In genomic region chr2:43278683-43279220, GRCh38 we compare ENCODE assay signal across 16 cellular contexts. TPM values are rescaled to one million over a fixed set of nuclear protein-coding genes. Genes with fewer than 3 reads are reported as not detected.
DNase-seq lines count a peak whose midpoint lies in the region; ATAC-seq, FAIRE-seq and TF ChIP-seq lines count a peak whose summit lies in the region.
"Had no signal": no experiment of that assay in that cellular context is flagged by ENCODE, and none has a peak within 500 bp of the region (broad histone marks: within the 10 kb centered on the region; RNA-seq: fewer than 3 reads in every experiment).

No MANE protein-coding gene starts in this region.

- no peak overlapping the region for H3K23ac ChIP-seq in trophoblast cell (ENCODE audit: low read length)

- H4K91ac ChIP-seq in trophoblast cell (ENCODE audit: low read depth, low read length): peak overlapping the region; percentile 65

- peak overlapping the region; percentile 62 for H3K14ac ChIP-seq in trophoblast cell (ENCODE audit: low read length)

- no peak overlapping the region for H2BK5ac ChIP-seq in trophoblast cell (ENCODE audit: low read depth, low read length, poor library complexity)

- DNase-seq in G401 (ENCODE audit: low spot score): peak; percentile 12
- no peak for DNase-seq in trophoblast cell
- DNase-seq in erythroblast (lab: John Stamatoyannopoulos, UW): no peak
- DNase-seq in D721Med (ENCODE audit: insufficient read length, low spot score): no peak
- DNase-seq: CD8-positive, alpha-beta T cell; EL; H9; NCI-H187 treated with DMSO at 0.1 percent for 48 hours; NCI-H510A; NCI-H82; Peyer's patch; Right ventricle myocardium superior had no signal

- no peak for TF ChIP-seq EP300 in gastroesophageal sphincter (IDR thresholded peaks at IDR 0.05)

- H4K12ac ChIP-seq in trophoblast cell (ENCODE audit: low read depth, low read length): no peak overlapping the region

- ATAC-seq in gastroesophageal sphincter (peak; percentile 24), HG02973 (IDR thresholded peaks at IDR 0.05; ENCODE audit: unreplicated experiment) (no peak), GM21528 (IDR thresholded peaks at IDR 0.05; ENCODE audit: low FRiP score, unreplicated experiment) (no peak)
- ATAC-seq: CD8-positive, alpha-beta T cell had no signal

- H3K4me2 ChIP-seq in trophoblast cell (ENCODE audit: low read length): no peak overlapping the region

- peak overlapping the region; percentile 26 for H2BK12ac ChIP-seq in trophoblast cell (ENCODE audit: low read length)

- no peak for FAIRE-seq in D721Med (lab: Jason Lieb, UNC)

- TF ChIP-seq CTCF in VCaP (conservative IDR thresholded peaks at IDR 0.05) (no peak), gastroesophageal sphincter (IDR thresholded peaks at IDR 0.05) (no peak), D721Med (IDR thresholded peaks at IDR 0.05; ENCODE audit: insufficient read depth, missing control alignments) (no peak)

- H3K36me3 ChIP-seq in gastroesophageal sphincter: peaks cover 0 to 36% of the 10 kb centered on the region in 2 donors
- H3K36me3 ChIP-seq in trophoblast cell (ENCODE audit: control insufficient read depth in 1 of 2, insufficient read depth in 2 of 2, low read length in 2 of 2): peaks cover 2% of the 10 kb centered on the region in 2 experiments

- H2AFZ ChIP-seq in trophoblast cell (ENCODE audit: insufficient read depth, low read length, poor library complexity): no peak overlapping the region

- TF ChIP-seq POLR2A in gastroesophageal sphincter (IDR thresholded peaks at IDR 0.05) (no peak), erythroblast (IDR thresholded peaks at IDR 0.05; ENCODE audit: low read length) (no peak)

- peak overlapping the region; percentile 26 for H2BK120ac ChIP-seq in trophoblast cell (ENCODE audit: insufficient read depth, low read length, poor library complexity)

- in situ Hi-C loops in G401 (cut with HindIII; ENCODE audit: low sequenced_read_pairs): no loop called here

- H3K9ac ChIP-seq in trophoblast cell (ENCODE audit: low read length): no peak overlapping the region

- H3K4me1 ChIP-seq in gastroesophageal sphincter: peaks cover 8 to 57% (median 13%) of the 10 kb centered on the region in 3 donors
- peaks cover 14 to 23% of the 10 kb centered on the region in 2 experiments for H3K4me1 ChIP-seq in trophoblast cell (ENCODE audit: control insufficient read depth in 1 of 2, insufficient read depth in 2 of 2, low read length in 2 of 2)

- no peaks in the 10 kb centered on the region for H3K79me2 ChIP-seq in trophoblast cell (ENCODE audit: control insufficient read depth, insufficient read depth, low read length, poor library complexity)

- no peak overlapping the region for H4K8ac ChIP-seq in trophoblast cell (ENCODE audit: low read depth, low read length)

- H3K9me3 ChIP-seq in gastroesophageal sphincter: no peaks in the 10 kb centered on the region
- no peaks in the 10 kb centered on the region for H3K9me3 ChIP-seq in trophoblast cell (ENCODE audit: insufficient read depth, low read depth, low read length)
- H3K9me3 ChIP-seq: Peyer's patch had no signal

- H3K27ac ChIP-seq in VCaP (peak overlapping the region; percentile 77), gastroesophageal sphincter (peak overlapping the region in 3 of 4 donors; percentile 45 to 77 (median 67)), trophoblast cell (ENCODE audit: low read depth, low read length) (no peak overlapping the region)
- H3K27ac ChIP-seq: Peyer's patch had no signal

- no peak overlapping the region for H3K4me3 ChIP-seq in gastroesophageal sphincter
- H3K4me3 ChIP-seq in trophoblast cell (ENCODE audit: low read depth, low read length): no peak overlapping the region
- H3K4me3 ChIP-seq: Peyer's patch had no signal

- H3K27me3 ChIP-seq in gastroesophageal sphincter (no peaks in the 10 kb centered on the region), trophoblast cell (ENCODE audit: insufficient read depth, low read length) (no peaks in the 10 kb centered on the region)
- H3K27me3 ChIP-seq: Peyer's patch had no signal

- no peak overlapping the region for H3K4ac ChIP-seq in trophoblast cell (ENCODE audit: low read depth, low read length)

- H2AK5ac ChIP-seq in trophoblast cell (ENCODE audit: low read length): no peak overlapping the region

- H3K79me1 ChIP-seq in trophoblast cell (ENCODE audit: low read length): peaks cover 18% of the 10 kb centered on the region

- no peak overlapping the region for H3K18ac ChIP-seq in trophoblast cell (ENCODE audit: low read length)

- whole genome bisulfite sequencing in gastroesophageal sphincter (ENCODE audit: low coverage in 1 of 2), 2 donors: 70 to 76% methylated on average over 6 to 8 of the region's 8 CpGs
- no CpG with 5 or more reads among the region's 8 CpGs for WGBS in trophoblast cell (ENCODE audit: extremely low coverage, insufficient coverage, insufficient read length)

RNA-seq across cellular contexts. Expression of gene ZFP36L2, which starts 52.3 kb away (rescaled TPM):
- 22.5 and 32.4 TPM in 2 replicates for total RNA-seq in G401 (2014; rRNA removed; shearing (Covaris generic))
- total RNA-seq in gastroesophageal sphincter: 10 to 100 TPM; 50.9 to 83.2 (median 73.4) TPM
- 62.0 and 65.7 TPM in 2 replicates for polyA plus RNA-seq in trophoblast cell (2013)
